ENCODE assay signal across 9 cellular contexts in the genomic region with DNA sequence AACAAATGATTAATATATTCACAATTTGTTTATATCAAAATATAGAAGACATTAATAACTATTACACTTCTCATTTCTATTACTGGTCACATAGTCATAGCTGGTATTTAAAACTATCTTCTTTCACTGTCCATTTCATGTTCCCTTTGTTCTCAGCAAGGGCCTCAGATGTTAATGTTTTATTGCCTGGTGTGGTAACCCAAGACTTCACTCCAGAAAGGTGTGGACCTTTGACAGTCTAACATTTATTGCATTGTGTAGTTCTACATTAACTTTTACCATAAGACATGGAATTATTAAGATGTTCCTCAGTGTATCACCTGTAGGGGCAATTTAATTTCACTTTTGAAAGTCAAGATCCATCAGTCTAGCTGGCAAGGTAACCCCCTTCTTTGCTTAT.
"Had no signal": no experiment of that assay in that cellular context is flagged by ENCODE, and none has a peak within 500 bp of the region (broad histone marks: within the 10 kb centered on the region; RNA-seq: fewer than 3 reads in every experiment).

No MANE protein-coding gene starts in this region.

- H2AFZ ChIP-seq: GM23248, GM23338 had no signal

- H3K27ac ChIP-seq: GM23248 had no signal

- H3K9me3 ChIP-seq: HAP-1 had no signal

- H3K4me1 ChIP-seq: HAP-1 had no signal

- ATAC-seq: GM23338, HCT116 had no signal

- H3K4me3 ChIP-seq: GM23248, GM23338, HAP-1 had no signal

- H3K4me2 ChIP-seq: GM23338 had no signal

- DNase-seq: GM23248, GOT3, H7, H9, HCEC 1CT, HFFc6 had no signal

- H3K36me3 ChIP-seq: HAP-1 had no signal

- H3K9ac ChIP-seq: GM23248 had no signal
